ENCODE assay signal across 12 cellular contexts in the genomic region with DNA sequence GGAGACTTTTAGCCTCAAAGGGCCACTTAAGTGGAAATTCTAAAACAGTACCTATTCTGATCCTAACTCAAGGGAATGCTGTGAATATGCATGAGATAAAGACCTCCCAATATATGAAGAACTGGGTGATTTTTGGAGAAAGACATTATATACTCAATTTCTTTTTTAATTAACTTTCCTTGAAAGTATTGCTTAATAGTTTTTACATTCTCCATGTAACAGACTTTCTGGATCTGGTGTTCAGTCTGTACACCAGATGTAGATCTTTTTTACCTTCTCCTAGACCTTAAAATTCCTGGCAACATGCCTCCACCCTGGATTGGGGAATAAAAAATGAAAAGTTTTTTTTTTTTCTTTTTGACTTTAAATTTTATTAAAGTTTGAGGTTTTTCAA. TPM values are rescaled to one million over a fixed set of nuclear protein-coding genes. Genes with fewer than 3 reads are reported as not detected.
DNase-seq lines count a peak whose midpoint lies in the region; ATAC-seq and TF ChIP-seq lines count a peak whose summit lies in the region.
"Had no signal": no experiment of that assay in that cellular context is flagged by ENCODE, and none has a peak within 500 bp of the region (broad histone marks: within the 10 kb centered on the region; RNA-seq: fewer than 3 reads in every experiment).

No MANE protein-coding gene starts in this region.

- dilution Hi-C loops in mammary epithelial cell (cut with HindIII; ENCODE audit: low sequenced_read_pairs) = no loop called here

- H3K79me2 ChIP-seq in mammary epithelial cell (ENCODE audit: insufficient read depth, low read length) = peaks cover 46% of the 10 kb centered on the region

- H4K20me1 ChIP-seq in mammary epithelial cell (ENCODE audit: insufficient read depth, low read length) = no peaks in the 10 kb centered on the region

- peak overlapping the region; percentile 83 for H3K4me2 ChIP-seq in mammary epithelial cell (ENCODE audit: insufficient read depth, low read depth, low read length)

- H3K9me3 ChIP-seq in MG63 = peaks cover 25% of the 10 kb centered on the region
- peaks cover 6% of the 10 kb centered on the region for H3K9me3 ChIP-seq in mammary epithelial cell (replicated peaks; ENCODE audit: insufficient read depth, low read length)
- H3K9me3 ChIP-seq in lung (ENCODE audit: control insufficient read depth in 2 of 2, insufficient read depth in 1 of 2, low read length in 1 of 2) = peaks cover 2 to 5% of the 10 kb centered on the region in 2 donors
- peaks cover 0 to 16% (median 9%) of the 10 kb centered on the region in 5 donors for H3K9me3 ChIP-seq in subcutaneous abdominal adipose tissue (ENCODE audit: control insufficient read depth in 5 of 5, low read length in 5 of 5)

- H3K4me1 ChIP-seq in mammary epithelial cell (ENCODE audit: insufficient read depth, low read length) (peaks cover 46% of the 10 kb centered on the region), lung (ENCODE audit: control insufficient read depth in 2 of 2, insufficient read depth in 2 of 2, low read length in 2 of 2) (peaks cover 4% of the 10 kb centered on the region in 2 donors), subcutaneous abdominal adipose tissue (ENCODE audit: control insufficient read depth in 5 of 5, insufficient read depth in 5 of 5, low read length in 5 of 5) (peaks cover 5 to 40% (median 33%) of the 10 kb centered on the region in 5 donors)

- H3K9ac ChIP-seq in mammary epithelial cell (ENCODE audit: insufficient read depth, low read length) (peak overlapping the region; percentile 98), subcutaneous abdominal adipose tissue (ENCODE audit: low read length in 5 of 5) (peak overlapping the region; percentile 82 to 98 (median 89))

- H3K27ac ChIP-seq in mammary epithelial cell (ENCODE audit: insufficient read depth, low read depth, low read length) (peak overlapping the region; percentile 98), lung (ENCODE audit: low read depth in 1 of 2, low read length in 1 of 2) (peak overlapping the region; percentile 54 to 94), subcutaneous abdominal adipose tissue (ENCODE audit: low read depth, low read length) (peak overlapping the region; percentile 99)
- H3K27ac ChIP-seq: SK-N-MC had no signal

- H3K4me3 ChIP-seq in MG63 (peak overlapping the region; percentile 77), mammary epithelial cell (replicated peaks in 1 of 3; ENCODE audit: insufficient read depth in 1 of 3, low read depth in 2 of 3, low read length in 3 of 3) (peak overlapping the region; percentile 48 to 93 (median 73)), lung (peak overlapping the region; percentile 32), subcutaneous abdominal adipose tissue (ENCODE audit: low read depth in 1 of 5, low read length in 5 of 5) (peak overlapping the region; percentile 70 to 90 (median 87))
- H3K4me3 ChIP-seq: SK-N-MC had no signal

- CTCF ChIA-PET in mammary epithelial cell (lab: Charles Lee; ENCODE audit: low non-redundant PET) = no interaction called here

- peaks cover 45% of the 10 kb centered on the region for H3K36me3 ChIP-seq in MG63
- peaks cover 6% of the 10 kb centered on the region for H3K36me3 ChIP-seq in mammary epithelial cell (ENCODE audit: insufficient read depth, low read length)
- no peaks in the 10 kb centered on the region for H3K36me3 ChIP-seq in lung (ENCODE audit: control insufficient read depth in 2 of 2, insufficient read depth in 2 of 2, low read length in 2 of 2)
- peaks cover 17 to 33% (median 22%) of the 10 kb centered on the region in 5 donors for H3K36me3 ChIP-seq in subcutaneous abdominal adipose tissue (ENCODE audit: control insufficient read depth in 5 of 5, insufficient read depth in 5 of 5, low read length in 5 of 5)

- H2AFZ ChIP-seq in mammary epithelial cell (ENCODE audit: low read depth, low read length) = peak overlapping the region; percentile 50

- DNase-seq in MG63 (no peak), mammary epithelial cell (no peak), lung (ENCODE audit: low spot score) (no peak), HCEC 1CT (no peak), omental fat pad (ENCODE audit: low spot score) (no peak), anterior cingulate cortex (lab: John Stamatoyannopoulos, UW) (no peak)
- DNase-seq: activated CD4-positive, alpha-beta T cell treated with anti-CD3 and anti-CD28 coated beads for 1 hour; activated gamma-delta T cell; stimulated activated CD4-positive, alpha-beta T cell treated with anti-CD3 and anti-CD28 coated beads, Interleukin-4, amount 100 ng/mL, for 24 hours had no signal

- BruUV-seq in mammary epithelial cell (replicated peaks; lab: Mats Ljungman, UMichigan) = no TSS peak

- ATAC-seq in lung (ENCODE audit: insufficient read depth, low FRiP score) (no peak), omental fat pad (ENCODE audit: low FRiP score) (no peak), GM21423 (IDR thresholded peaks at IDR 0.05; ENCODE audit: unreplicated experiment) (no peak)

- in situ Hi-C loops in mammary epithelial cell (cut with MboI; ENCODE audit: low sequenced_read_pairs in 2 of 2) = loop anchor here in 1 of 2 donors (25.0 kb wide), 1 partner anchor 115 kb away; a partner anchor contains a TSS

- intact Hi-C loops in mammary epithelial cell (cut with micrococcal nuclease) = loop anchor here (2.0 to 5.0 kb wide), 4 partner anchors 16 to 145 kb away; no protein-coding TSS in a partner anchor

- no peaks in the 10 kb centered on the region for H3K27me3 ChIP-seq in MG63
- H3K27me3 ChIP-seq in mammary epithelial cell (ENCODE audit: insufficient read depth, low read length) = no peaks in the 10 kb centered on the region
- H3K27me3 ChIP-seq in lung (ENCODE audit: control insufficient read depth, insufficient read depth) = no peaks in the 10 kb centered on the region
- no peaks in the 10 kb centered on the region for H3K27me3 ChIP-seq in subcutaneous abdominal adipose tissue (ENCODE audit: control insufficient read depth in 5 of 5, insufficient read depth in 4 of 5, low read length in 5 of 5)

- no peak for TF ChIP-seq CTCF in mammary epithelial cell (conservative IDR thresholded peaks at IDR 0.05 in 1 of 2, IDR thresholded peaks at IDR 0.05 in 1 of 2; ENCODE audit: extremely low read depth in 1 of 2, insufficient read depth in 1 of 2, low read depth in 1 of 2, low read length in 2 of 2)
- no peak for TF ChIP-seq CTCF in lung (IDR thresholded peaks at IDR 0.05; ENCODE audit: control extremely low read depth, extremely low read depth)
- TF ChIP-seq CTCF in omental fat pad (IDR thresholded peaks at IDR 0.05) = no peak

RNA-seq across cellular contexts. Expression of a gene that starts 0.8 kb away (rescaled TPM):
- total RNA-seq in MG63 (2014; rRNA removed; shearing (Covaris generic); ENCODE audit: low replicate concordance) = 377 and 715 TPM in 2 replicates
- total RNA-seq in mammary epithelial cell (100 to 1,000 TPM; 131 to 605 TPM), lung (100 to 1,000 TPM in 1 of 2 donors, 10 to 100 TPM in 1; 15.4 to 276 TPM), omental fat pad (1,000 to 10,000 TPM in 3 of 4 donors, 100 to 1,000 TPM in 1; 712 to 1,460 (median 1,382) TPM)
- polyA plus RNA-seq in mammary epithelial cell (130 TPM), lung (100 to 1,000 TPM; 414 to 523 TPM)
- 88.0 TPM for polyA minus RNA-seq in mammary epithelial cell

Comparison
In these comparisons a context has a peak if more than half of its experiments do, and no peak if none do; other contexts are left out.
1. H3K4me3 ChIP-seq: peak in every context shown above with its lines; median percentile 87 in subcutaneous abdominal adipose tissue; 77 in MG63; 73 in mammary epithelial cell; 32 in lung.